In the genomic region with DNA sequence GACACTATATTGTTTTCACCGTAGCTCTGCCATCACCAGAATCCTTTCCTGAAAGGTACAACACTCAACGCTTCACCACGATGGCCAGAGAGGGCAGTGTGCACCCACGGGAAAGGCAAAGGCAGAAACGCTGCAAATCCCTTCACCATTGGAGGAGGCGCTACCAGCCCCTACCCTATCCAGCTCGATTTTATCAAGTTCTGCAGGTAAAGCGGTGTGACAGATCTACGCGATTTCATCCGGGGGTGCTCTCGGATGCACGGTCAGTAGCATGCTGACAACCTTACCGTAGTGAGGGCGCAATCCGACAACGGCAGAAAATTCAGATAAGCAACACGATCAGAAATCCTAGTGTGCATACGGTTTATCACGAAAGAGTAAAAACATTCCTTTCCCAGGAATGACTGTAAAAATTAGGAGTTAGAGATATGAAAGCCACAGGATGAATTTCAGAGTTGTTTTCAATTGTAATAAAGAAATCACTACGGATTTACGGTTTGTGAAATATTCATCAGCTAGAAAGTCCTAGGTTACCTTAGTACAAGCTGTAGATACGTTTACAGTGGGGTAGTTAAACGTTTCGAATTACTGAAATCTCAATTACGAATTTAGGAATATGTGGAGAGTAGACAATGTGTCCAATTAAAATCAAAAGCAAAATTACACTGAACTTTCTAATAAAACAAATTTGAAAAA, we compare ENCODE assay signal across 8 cellular contexts. TPM values are rescaled to one million over a fixed set of nuclear protein-coding genes. Genes with fewer than 3 reads are reported as not detected.
DNase-seq lines count a peak whose midpoint lies in the region; ATAC-seq and TF ChIP-seq lines count a peak whose summit lies in the region.

No MANE protein-coding gene starts in this region.

- no peaks in the 10 kb centered on the region for H3K36me3 Mint-ChIP-seq in activated naive CD8-positive, alpha-beta T cell treated with anti-CD3 and anti-CD28 coated beads, Interleukin-2, amount 10 ng/mL, durations not matched to agents 7 days and 5 days

- no peaks in the 10 kb centered on the region for H3K27me3 ChIP-seq in cardiac muscle cell

- H3K4me3 Mint-ChIP-seq in activated naive CD8-positive, alpha-beta T cell treated with anti-CD3 and anti-CD28 coated beads, Interleukin-2, amount 10 ng/mL, durations not matched to agents 7 days and 5 days: peak overlapping the region; percentile 77

- no peaks in the 10 kb centered on the region for H3K9me3 Mint-ChIP-seq in activated naive CD8-positive, alpha-beta T cell treated with anti-CD3 and anti-CD28 coated beads, Interleukin-2, amount 10 ng/mL, durations not matched to agents 7 days and 5 days

- TF ChIP-seq CTCF in GM12865 (IDR thresholded peaks at IDR 0.05; ENCODE audit: insufficient read depth, low read depth, low read length, missing control alignments): peak; percentile 97
- TF ChIP-seq CTCF in cardiac muscle cell (IDR thresholded peaks at IDR 0.05; ENCODE audit: low read depth, low read length): peak; percentile 98

- H3K4me3 ChIP-seq in GM12865 (ENCODE audit: low read depth, low read length): peak overlapping the region; percentile 94
- peak overlapping the region; percentile 62 for H3K4me3 ChIP-seq in cardiac muscle cell

- peaks cover 33% of the 10 kb centered on the region for H3K27me3 Mint-ChIP-seq in activated naive CD8-positive, alpha-beta T cell treated with anti-CD3 and anti-CD28 coated beads, Interleukin-2, amount 10 ng/mL, durations not matched to agents 7 days and 5 days

- no peaks in the 10 kb centered on the region for H3K36me3 ChIP-seq in cardiac muscle cell

- H3K4me1 ChIP-seq in cardiac muscle cell (ENCODE audit: low read depth): no peaks in the 10 kb centered on the region

- peak; percentile 49 for ATAC-seq in HG02588 (IDR thresholded peaks at IDR 0.05; ENCODE audit: unreplicated experiment)
- ATAC-seq in activated naive CD8-positive, alpha-beta T cell treated with anti-CD3 and anti-CD28 coated beads, Interleukin-2, amount 10 ng/mL, durations not matched to agents 7 days and 5 days (ENCODE audit: low read depth): peak; percentile 64

- intact Hi-C loops in posterior vena cava (cut with DNase I): loop anchor here (10.0 kb wide), 1 partner anchor 1013 kb away; the partner anchor contains the start of gene ABCC12 (in 2 of the 2)

- H3K27ac Mint-ChIP-seq in activated naive CD8-positive, alpha-beta T cell treated with anti-CD3 and anti-CD28 coated beads, Interleukin-2, amount 10 ng/mL, durations not matched to agents 7 days and 5 days: peak overlapping the region; percentile 28

- peaks cover 11% of the 10 kb centered on the region for H3K4me1 Mint-ChIP-seq in activated naive CD8-positive, alpha-beta T cell treated with anti-CD3 and anti-CD28 coated beads, Interleukin-2, amount 10 ng/mL, durations not matched to agents 7 days and 5 days

- no peaks in the 10 kb centered on the region for H3K9me3 ChIP-seq in cardiac muscle cell (ENCODE audit: low read depth)

- no peak overlapping the region for H3K27ac ChIP-seq in cardiac muscle cell

- peak; percentile 95 for DNase-seq in GM12865 (ENCODE audit: low read depth)
- peak; percentile 31 for DNase-seq in NCI-H1048 (lab: John Stamatoyannopoulos, UW)
- peak; percentile 86 for DNase-seq in SKM-1 treated with dmso at 0.1 percent for 144 hours (lab: John Stamatoyannopoulos, UW; ENCODE audit: unreplicated experiment)
- DNase-seq in activated naive CD8-positive, alpha-beta T cell treated with anti-CD3 and anti-CD28 coated beads, Interleukin-2, amount 10 ng/mL, durations not matched to agents 7 days and 5 days: peak; percentile 80
- DNase-seq in cardiac muscle cell (ENCODE audit: low read depth in 1 of 2, low spot score in 1 of 2): peak; percentile 87 to 89
- DNase-seq in posterior vena cava (ENCODE audit: low spot score): peak; percentile 90
- peak; percentile 85 for DNase-seq in ureter (ENCODE audit: low spot score)

- POLR2A ChIA-PET in activated naive CD8-positive, alpha-beta T cell treated with anti-CD3 and anti-CD28 coated beads, Interleukin-2, amount 10 ng/mL, durations not matched to agents 7 days and 5 days (lab: Charles Lee): no interaction called here

RNA-seq across cellular contexts. Expression of gene NETO2, which starts 1.8 kb away (rescaled TPM):
- total RNA-seq in activated naive CD8-positive, alpha-beta T cell treated with anti-CD3 and anti-CD28 coated beads, Interleukin-2, amount 10 ng/mL, durations not matched to agents 7 days and 5 days: 1 to 10 TPM in 1 of 2 experiments, under 1 TPM in 1; 0.91 to 1.7 TPM
- 12.7 and 17.6 TPM in 2 replicates for total RNA-seq in cardiac muscle cell
- 14.6 and 19.0 TPM in 2 replicates for polyA plus RNA-seq in cardiac muscle cell
- total RNA-seq in posterior vena cava: 1 to 10 TPM; 1.3 to 2.6 TPM
- 5.3 TPM for total RNA-seq in ureter

Comparison
In these comparisons a context has a peak if more than half of its experiments do, and no peak if none do; other contexts are left out.
1. DNase-seq: peak in every context shown above with its lines; median percentile 95 in GM12865; 90 in posterior vena cava; 88 in cardiac muscle cell; 86 in SKM-1 treated with dmso at 0.1 percent for 144 hours; 85 in ureter; 80 in activated naive CD8-positive, alpha-beta T cell treated with anti-CD3 and anti-CD28 coated beads, Interleukin-2, amount 10 ng/mL, durations not matched to agents 7 days and 5 days; 31 in NCI-H1048.